ENCODE assay signal across 13 cellular contexts in the genomic region with DNA sequence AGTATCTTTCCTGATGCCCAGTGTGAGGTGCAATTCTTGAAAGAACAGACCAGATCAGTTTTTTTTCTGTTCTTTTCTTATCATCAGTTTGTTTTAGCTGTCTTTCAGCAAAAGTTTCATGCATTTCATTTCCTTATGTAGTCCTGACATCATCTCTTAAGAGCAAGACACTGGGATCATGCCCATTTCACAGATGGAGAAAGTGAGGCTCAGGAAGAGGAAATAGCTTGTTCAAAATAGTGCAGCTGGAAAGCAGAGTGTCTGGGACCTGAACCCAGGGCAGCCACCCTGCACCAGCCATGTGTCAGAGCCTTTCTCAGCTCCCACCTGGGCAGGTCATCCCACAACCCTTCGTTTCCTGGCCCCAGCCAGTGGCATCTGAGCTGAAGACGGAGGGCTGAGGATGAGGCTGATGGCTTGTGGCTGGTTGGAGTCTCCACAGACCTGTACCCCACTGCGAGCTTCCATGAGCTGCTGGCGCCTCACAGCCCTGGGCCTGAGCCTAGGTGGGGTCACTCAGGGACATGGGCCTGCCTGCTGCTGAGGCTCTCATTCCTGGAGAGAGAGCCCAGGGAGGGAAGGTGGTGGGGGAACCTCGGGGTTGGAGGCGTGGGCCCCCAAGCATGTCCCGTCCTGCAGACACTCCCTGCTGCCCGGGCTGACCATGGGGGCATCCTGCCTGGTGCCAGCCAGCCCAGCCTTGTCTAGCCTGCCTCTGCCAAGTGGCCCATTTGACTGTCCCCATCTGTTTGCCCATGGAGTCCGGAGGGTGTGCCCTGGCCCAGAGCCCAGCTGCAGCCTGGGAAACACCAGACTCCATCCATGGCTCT.
DNase-seq lines count a peak whose midpoint lies in the region; ATAC-seq and TF ChIP-seq lines count a peak whose summit lies in the region.
"Had no signal": no experiment of that assay in that cellular context is flagged by ENCODE, and none has a peak within 500 bp of the region (broad histone marks: within the 10 kb centered on the region; RNA-seq: fewer than 3 reads in every experiment).

No MANE protein-coding gene starts in this region.

- WGBS in right lobe of liver (ENCODE audit: insufficient coverage, low coverage, low lambda C conversion rate, missing lambda C conversion rate): 0% methylated on average over 1 of the region's 9 CpGs
- 38 to 62% (median 47%) methylated on average over 4 to 9 of the region's 9 CpGs for WGBS in stomach, 5 donors

- H3K9me3 Mint-ChIP-seq in WTC11: peaks cover 7% of the 10 kb centered on the region
- H3K9me3 Mint-ChIP-seq in activated naive CD8-positive, alpha-beta T cell treated with anti-CD3 and anti-CD28 coated beads, Interleukin-2, amount 50 U/mL, for 24 hours: no peaks in the 10 kb centered on the region
- H3K9me3 Mint-ChIP-seq: activated CD4-positive, alpha-beta T cell treated with anti-CD3 and anti-CD28 coated beads, Interleukin-2, amount 10 ng/mL, durations not matched to agents 7 days and 5 days; naive thymus-derived CD8-positive, alpha-beta T cell had no signal

- TF ChIP-seq CTCF in WTC11 (IDR thresholded peaks at IDR 0.05) (no peak), right lobe of liver (IDR thresholded peaks at IDR 0.05) (no peak), stomach (IDR thresholded peaks at IDR 0.05) (no peak)

- CTCF ChIA-PET in WTC11 (lab: Charles Lee): interaction anchor here (0.8 to 1.0 kb wide), 2 partner anchors 86 to 116 kb away, joined by 3 to 4 read pairs; no protein-coding TSS in a partner anchor

- no peaks in the 10 kb centered on the region for H3K9me3 ChIP-seq in right lobe of liver
- no peaks in the 10 kb centered on the region for H3K9me3 ChIP-seq in stomach

- H3K4me1 Mint-ChIP-seq in WTC11: no peaks in the 10 kb centered on the region
- H3K4me1 Mint-ChIP-seq in activated naive CD8-positive, alpha-beta T cell treated with anti-CD3 and anti-CD28 coated beads, Interleukin-2, amount 50 U/mL, for 24 hours: peaks cover 14% of the 10 kb centered on the region

- TF ChIP-seq POLR2A in right lobe of liver (IDR thresholded peaks at IDR 0.05) (no peak), stomach (IDR thresholded peaks at IDR 0.05) (no peak)

- H3K4me3 ChIP-seq in right lobe of liver: no peak overlapping the region
- H3K4me3 ChIP-seq in stomach: no peak overlapping the region

- H3K27ac ChIP-seq in right lobe of liver (no peak overlapping the region), stomach (no peak overlapping the region)

- H3K4me3 Mint-ChIP-seq in WTC11: no peak overlapping the region
- H3K4me3 Mint-ChIP-seq in activated naive CD8-positive, alpha-beta T cell treated with anti-CD3 and anti-CD28 coated beads, Interleukin-2, amount 50 U/mL, for 24 hours: no peak overlapping the region
- H3K4me3 Mint-ChIP-seq: activated CD4-positive, alpha-beta T cell treated with anti-CD3 and anti-CD28 coated beads, Interleukin-2, amount 10 ng/mL, durations not matched to agents 7 days and 5 days; naive thymus-derived CD8-positive, alpha-beta T cell had no signal

- ATAC-seq in WTC11 (no peak), right lobe of liver (peak; percentile 59 to 74 (median 72)), HG03469 (IDR thresholded peaks at IDR 0.05; ENCODE audit: unreplicated experiment) (no peak), HG03135 (IDR thresholded peaks at IDR 0.05; ENCODE audit: unreplicated experiment) (no peak)
- ATAC-seq in activated naive CD8-positive, alpha-beta T cell treated with anti-CD3 and anti-CD28 coated beads, Interleukin-2, amount 50 U/mL, for 24 hours: no peak
- ATAC-seq: naive thymus-derived CD8-positive, alpha-beta T cell had no signal

- H3K4me1 ChIP-seq in right lobe of liver: no peaks in the 10 kb centered on the region
- H3K4me1 ChIP-seq in stomach: peaks cover 0 to 10% (median 4%) of the 10 kb centered on the region in 4 donors

- H3K36me3 ChIP-seq in right lobe of liver (no peaks in the 10 kb centered on the region), stomach (no peaks in the 10 kb centered on the region)

- H3K27ac Mint-ChIP-seq in WTC11: no peak overlapping the region
- H3K27ac Mint-ChIP-seq in activated naive CD8-positive, alpha-beta T cell treated with anti-CD3 and anti-CD28 coated beads, Interleukin-2, amount 50 U/mL, for 24 hours: no peak overlapping the region
- H3K27ac Mint-ChIP-seq: activated CD4-positive, alpha-beta T cell treated with anti-CD3 and anti-CD28 coated beads, Interleukin-2, amount 10 ng/mL, durations not matched to agents 7 days and 5 days; activated T-helper 2 cell treated with anti-CD3 and anti-CD28 coated beads, Interferon-gamma antibody, Interleukin-2, Interleukin-4, amounts not matched to agents 10 μg/mL and 5 μg/mL and 100 μg/mL, durations not matched to agents 14 hours and 24 hours and 36 hours; naive thymus-derived CD8-positive, alpha-beta T cell had no signal

- no peaks in the 10 kb centered on the region for H3K36me3 Mint-ChIP-seq in WTC11
- no peaks in the 10 kb centered on the region for H3K36me3 Mint-ChIP-seq in activated naive CD8-positive, alpha-beta T cell treated with anti-CD3 and anti-CD28 coated beads, Interleukin-2, amount 50 U/mL, for 24 hours (ENCODE audit: low read depth)
- H3K36me3 Mint-ChIP-seq: naive thymus-derived CD8-positive, alpha-beta T cell had no signal

- POLR2A ChIA-PET in WTC11 (lab: Charles Lee): no interaction called here

- DNase-seq in NCI-H748 (lab: John Stamatoyannopoulos, UW; ENCODE audit: unreplicated experiment) (peak; percentile 43), NCI-H748 treated with DMSO at 0.1 percent for 48 hours (lab: John Stamatoyannopoulos, UW) (no peak), WTC11 (ENCODE audit: low spot score) (peak; percentile 9), right lobe of liver (peak; percentile 34 to 47 (median 44)), stomach (peak; percentile 67)
- no peak for DNase-seq in activated naive CD8-positive, alpha-beta T cell treated with anti-CD3 and anti-CD28 coated beads, Interleukin-2, amount 50 U/mL, for 24 hours
- DNase-seq: activated CD4-positive, alpha-beta T cell treated with anti-CD3 and anti-CD28 coated beads, Interleukin-2, amount 10 ng/mL, durations not matched to agents 7 days and 5 days; COR-L47; GOT3 had no signal

- TF ChIP-seq EP300 in stomach (IDR thresholded peaks at IDR 0.05): no peak

- H3K27me3 Mint-ChIP-seq in WTC11 (ENCODE audit: low read depth): 0 out of 2 replicates have a peak, but pooled peaks cover 2% of the 10 kb centered on the region
- peaks cover 9% of the 10 kb centered on the region for H3K27me3 Mint-ChIP-seq in activated naive CD8-positive, alpha-beta T cell treated with anti-CD3 and anti-CD28 coated beads, Interleukin-2, amount 50 U/mL, for 24 hours
- H3K27me3 Mint-ChIP-seq: activated CD4-positive, alpha-beta T cell treated with anti-CD3 and anti-CD28 coated beads, Interleukin-2, amount 10 ng/mL, durations not matched to agents 7 days and 5 days had no signal

- intact Hi-C loops in right lobe of liver (cut with DNase I) (no loop called here), stomach (cut with DNase I; ENCODE audit: low total_unique reads) (no loop called here)

- H3K27me3 ChIP-seq in right lobe of liver: no peaks in the 10 kb centered on the region
- H3K27me3 ChIP-seq in stomach: peaks cover 0 to 17% (median 0%) of the 10 kb centered on the region in 3 donors

TF ChIP-seq in WTC11, 78 proteins besides CTCF, POLR2A, EP300 and RAD21 (continues in another document):
- TF ChIP-seq CREM (CRISPR knock-in tag; IDR thresholded peaks at IDR 0.05): no peak
- TF ChIP-seq, protein P1, sequence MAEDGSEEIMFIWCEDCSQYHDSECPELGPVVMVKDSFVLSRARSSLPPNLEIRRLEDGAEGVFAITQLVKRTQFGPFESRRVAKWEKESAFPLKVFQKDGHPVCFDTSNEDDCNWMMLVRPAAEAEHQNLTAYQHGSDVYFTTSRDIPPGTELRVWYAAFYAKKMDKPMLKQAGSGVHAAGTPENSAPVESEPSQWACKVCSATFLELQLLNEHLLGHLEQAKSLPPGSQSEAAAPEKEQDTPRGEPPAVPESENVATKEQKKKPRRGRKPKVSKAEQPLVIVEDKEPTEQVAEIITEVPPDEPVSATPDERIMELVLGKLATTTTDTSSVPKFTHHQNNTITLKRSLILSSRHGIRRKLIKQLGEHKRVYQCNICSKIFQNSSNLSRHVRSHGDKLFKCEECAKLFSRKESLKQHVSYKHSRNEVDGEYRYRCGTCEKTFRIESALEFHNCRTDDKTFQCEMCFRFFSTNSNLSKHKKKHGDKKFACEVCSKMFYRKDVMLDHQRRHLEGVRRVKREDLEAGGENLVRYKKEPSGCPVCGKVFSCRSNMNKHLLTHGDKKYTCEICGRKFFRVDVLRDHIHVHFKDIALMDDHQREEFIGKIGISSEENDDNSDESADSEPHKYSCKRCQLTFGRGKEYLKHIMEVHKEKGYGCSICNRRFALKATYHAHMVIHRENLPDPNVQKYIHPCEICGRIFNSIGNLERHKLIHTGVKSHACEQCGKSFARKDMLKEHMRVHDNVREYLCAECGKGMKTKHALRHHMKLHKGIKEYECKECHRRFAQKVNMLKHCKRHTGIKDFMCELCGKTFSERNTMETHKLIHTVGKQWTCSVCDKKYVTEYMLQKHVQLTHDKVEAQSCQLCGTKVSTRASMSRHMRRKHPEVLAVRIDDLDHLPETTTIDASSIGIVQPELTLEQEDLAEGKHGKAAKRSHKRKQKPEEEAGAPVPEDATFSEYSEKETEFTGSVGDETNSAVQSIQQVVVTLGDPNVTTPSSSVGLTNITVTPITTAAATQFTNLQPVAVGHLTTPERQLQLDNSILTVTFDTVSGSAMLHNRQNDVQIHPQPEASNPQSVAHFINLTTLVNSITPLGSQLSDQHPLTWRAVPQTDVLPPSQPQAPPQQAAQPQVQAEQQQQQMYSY (CRISPR knock-in tag; IDR thresholded peaks at IDR 0.05): no peak
- TF ChIP-seq, protein P2, sequence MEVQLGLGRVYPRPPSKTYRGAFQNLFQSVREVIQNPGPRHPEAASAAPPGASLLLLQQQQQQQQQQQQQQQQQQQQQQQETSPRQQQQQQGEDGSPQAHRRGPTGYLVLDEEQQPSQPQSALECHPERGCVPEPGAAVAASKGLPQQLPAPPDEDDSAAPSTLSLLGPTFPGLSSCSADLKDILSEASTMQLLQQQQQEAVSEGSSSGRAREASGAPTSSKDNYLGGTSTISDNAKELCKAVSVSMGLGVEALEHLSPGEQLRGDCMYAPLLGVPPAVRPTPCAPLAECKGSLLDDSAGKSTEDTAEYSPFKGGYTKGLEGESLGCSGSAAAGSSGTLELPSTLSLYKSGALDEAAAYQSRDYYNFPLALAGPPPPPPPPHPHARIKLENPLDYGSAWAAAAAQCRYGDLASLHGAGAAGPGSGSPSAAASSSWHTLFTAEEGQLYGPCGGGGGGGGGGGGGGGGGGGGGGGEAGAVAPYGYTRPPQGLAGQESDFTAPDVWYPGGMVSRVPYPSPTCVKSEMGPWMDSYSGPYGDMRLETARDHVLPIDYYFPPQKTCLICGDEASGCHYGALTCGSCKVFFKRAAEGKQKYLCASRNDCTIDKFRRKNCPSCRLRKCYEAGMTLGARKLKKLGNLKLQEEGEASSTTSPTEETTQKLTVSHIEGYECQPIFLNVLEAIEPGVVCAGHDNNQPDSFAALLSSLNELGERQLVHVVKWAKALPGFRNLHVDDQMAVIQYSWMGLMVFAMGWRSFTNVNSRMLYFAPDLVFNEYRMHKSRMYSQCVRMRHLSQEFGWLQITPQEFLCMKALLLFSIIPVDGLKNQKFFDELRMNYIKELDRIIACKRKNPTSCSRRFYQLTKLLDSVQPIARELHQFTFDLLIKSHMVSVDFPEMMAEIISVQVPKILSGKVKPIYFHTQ (CRISPR knock-in tag; IDR thresholded peaks at IDR 0.05): no peak

Comparison
In these comparisons a context has a peak if more than half of its experiments do, and no peak if none do; other contexts are left out.
1. DNase-seq: peak in NCI-H748 (single experiment), WTC11 (single experiment), right lobe of liver (3 of 3) and stomach (single experiment); none in NCI-H748 treated with DMSO at 0.1 percent for 48 hours (single experiment) and activated naive CD8-positive, alpha-beta T cell treated with anti-CD3 and anti-CD28 coated beads, Interleukin-2, amount 50 U/mL, for 24 hours (single experiment).
2. ATAC-seq: peak in right lobe of liver (4 of 4); none in WTC11 (single experiment), HG03469 (single experiment), HG03135 (single experiment) and activated naive CD8-positive, alpha-beta T cell treated with anti-CD3 and anti-CD28 coated beads, Interleukin-2, amount 50 U/mL, for 24 hours (single experiment).